Comparison of ENCODE assay signal across 12 cellular contexts in genomic region chr12:27899151-27899661, GRCh38.
DNase-seq lines count a peak whose midpoint lies in the region; ATAC-seq lines count a peak whose summit lies in the region.
"Had no signal": no experiment of that assay in that cellular context is flagged by ENCODE, and none has a peak within 500 bp of the region (broad histone marks: within the 10 kb centered on the region; RNA-seq: fewer than 3 reads in every experiment).

No MANE protein-coding gene starts in this region.

- peak; percentile 11 for DNase-seq in stimulated activated CD4-positive, alpha-beta T cell treated with anti-CD3 and anti-CD28 coated beads, Interleukin-15, amount 100 ng/mL, for 24 hours
- no peak for DNase-seq in stimulated activated CD4-positive, alpha-beta T cell treated with anti-CD3 and anti-CD28 coated beads, Interleukin-2, amount 100 ng/mL, for 48 hours
- DNase-seq in T1000 (lab: John Stamatoyannopoulos, UW) (peak; percentile 61), hepatic stellate cell (ENCODE audit: low spot score) (peak; percentile 66), amygdala (lab: John Stamatoyannopoulos, UW) (no peak), SIG-M5 treated with dmso at 0.1 percent for 504 hours (lab: John Stamatoyannopoulos, UW; ENCODE audit: unreplicated experiment) (no peak), NCI-H128 (lab: John Stamatoyannopoulos, UW; ENCODE audit: unreplicated experiment) (no peak)
- DNase-seq: activated CD8-positive, alpha-beta T cell treated with anti-CD3 and anti-CD28 coated beads for 36 hours; CD8-positive, alpha-beta memory T cell; NCI-H1105; Peyer's patch had no signal

- ATAC-seq in HG02798 (IDR thresholded peaks at IDR 0.05; ENCODE audit: poor library complexity, unreplicated experiment), result no peak
- ATAC-seq: activated CD8-positive, alpha-beta T cell treated with anti-CD3 and anti-CD28 coated beads for 36 hours had no signal

Comparison
In these comparisons a context has a peak if more than half of its experiments do, and no peak if none do; other contexts are left out.
1. DNase-seq: peak in stimulated activated CD4-positive, alpha-beta T cell treated with anti-CD3 and anti-CD28 coated beads, Interleukin-15, amount 100 ng/mL, for 24 hours (single experiment), T1000 (single experiment) and hepatic stellate cell (single experiment); none in stimulated activated CD4-positive, alpha-beta T cell treated with anti-CD3 and anti-CD28 coated beads, Interleukin-2, amount 100 ng/mL, for 48 hours (0 of 2), amygdala (0 of 56), SIG-M5 treated with dmso at 0.1 percent for 504 hours (single experiment) and NCI-H128 (single experiment).